In the genomic region with DNA sequence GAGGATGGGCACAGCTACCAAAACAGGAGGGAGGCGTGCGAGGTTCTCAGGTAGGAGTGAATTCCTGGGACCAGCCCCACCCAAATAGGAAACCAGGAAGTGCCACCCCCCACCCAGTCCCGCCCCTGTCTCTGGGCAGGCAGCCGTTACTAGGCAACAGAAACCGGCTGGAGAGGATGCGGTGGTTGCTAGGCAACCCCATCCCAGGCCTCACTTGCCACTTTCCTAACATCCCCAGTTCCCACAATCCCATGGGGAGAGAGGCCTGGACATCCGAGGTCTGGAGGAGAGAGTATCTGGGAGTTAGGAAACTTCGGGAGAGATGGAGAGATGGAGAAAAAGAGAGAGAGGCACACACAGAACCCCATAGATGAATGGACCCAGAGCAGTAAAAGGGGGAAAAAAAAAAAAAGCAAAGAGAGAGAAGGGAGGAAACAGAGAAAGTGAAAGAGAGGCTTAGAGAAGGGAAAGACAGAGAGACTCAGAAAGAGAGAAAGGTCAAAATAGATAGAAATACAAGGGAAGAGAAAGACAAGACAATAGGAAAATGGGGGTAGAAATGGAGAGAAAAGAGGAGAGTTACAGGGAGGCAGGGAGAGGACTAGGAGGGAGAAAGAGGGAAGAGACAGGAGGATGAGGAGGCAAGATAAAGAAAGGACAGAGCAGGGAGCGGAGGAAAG, we compare ENCODE assay signal across 10 cellular contexts. TPM values are rescaled to one million over a fixed set of nuclear protein-coding genes. Genes with fewer than 3 reads are reported as not detected.
A peak's percentile ranks its signal among the peaks of the same experiment; 100 is the strongest.
DNase-seq lines count a peak whose midpoint lies in the region; ATAC-seq and TF ChIP-seq lines count a peak whose summit lies in the region.
"Had no signal": no experiment of that assay in that cellular context is flagged by ENCODE, and none has a peak within 500 bp of the region (broad histone marks: within the 10 kb centered on the region; RNA-seq: fewer than 3 reads in every experiment).

No MANE protein-coding gene starts in this region.

- TF ChIP-seq CTCF in Caco-2 (IDR thresholded peaks at IDR 0.05; ENCODE audit: insufficient read depth in 1 of 2, low read depth in 1 of 2, low read length in 1 of 2, severe bottlenecking in 1 of 2, unreplicated experiment in 1 of 2) (no peak), left ventricle myocardium inferior (IDR thresholded peaks at IDR 0.05; ENCODE audit: borderline replicate concordance) (no peak), MCF 10A (IDR thresholded peaks at IDR 0.05; ENCODE audit: unreplicated experiment) (no peak)

- CTCF ChIA-PET in Caco-2 (lab: Charles Lee) (no interaction called here), HEK293T (lab: Yijun Ruan, JAX) (no interaction called here), MCF 10A (lab: Yijun Ruan, JAX) (interaction anchor here (1.6 kb wide), 1 partner anchor 42 kb away, joined by 3 read pairs; no protein-coding TSS in a partner anchor)

- no peak overlapping the region for H3K4me3 Mint-ChIP-seq in Caco-2 (ENCODE audit: unreplicated experiment)
- H3K4me3 Mint-ChIP-seq in MCF 10A (ENCODE audit: unreplicated experiment) = no peak overlapping the region
- H3K4me3 Mint-ChIP-seq: brain had no signal

- in situ Hi-C loops in SK-MEL-5 (cut with HindIII; ENCODE audit: low pct_unique_long_range_greater_than_20kb, low sequenced_read_pairs) = no loop called here

- H3K4me3 ChIP-seq in Caco-2 (ENCODE audit: low read depth, low read length) (no peak overlapping the region), left ventricle myocardium inferior (no peak overlapping the region)

- H3K27ac Mint-ChIP-seq in Caco-2 (ENCODE audit: unreplicated experiment) (no peak overlapping the region), MCF 10A (ENCODE audit: low read depth, unreplicated experiment) (no peak overlapping the region)

- POLR2A ChIA-PET in Caco-2 (lab: Charles Lee) = no interaction called here
- POLR2A ChIA-PET in HEK293T (lab: Yijun Ruan, JAX) = interaction anchor here (1.2 to 1.5 kb wide), 2 partner anchors 8 to 10 kb away, joined by 4 to 8 read pairs; a partner anchor contains a TSS
- POLR2A ChIA-PET in MCF 10A (lab: Yijun Ruan, JAX) = interaction anchor here (2.3 kb wide), 1 partner anchor 10 kb away, joined by 10 read pairs; a partner anchor contains a TSS

- H3K4me1 Mint-ChIP-seq in Caco-2 (ENCODE audit: low read depth, unreplicated experiment) (no peaks in the 10 kb centered on the region), MCF 10A (ENCODE audit: insufficient read depth, unreplicated experiment) (no peaks in the 10 kb centered on the region)

- H3K36me3 Mint-ChIP-seq in Caco-2 (ENCODE audit: insufficient read depth, unreplicated experiment) (no peaks in the 10 kb centered on the region), MCF 10A (ENCODE audit: insufficient read depth, unreplicated experiment) (peaks cover 6% of the 10 kb centered on the region)

- DNase-seq in Caco-2 = peak; percentile 49 to 68
- DNase-seq in HEK293T (ENCODE audit: extremely low spot score) = peak; percentile 62
- peak; percentile 85 for DNase-seq in SK-MEL-5 (ENCODE audit: low read depth, low spot score)
- peak; percentile 75 for DNase-seq in iPS-NIHi7 (ENCODE audit: extremely low spot score)
- DNase-seq in left ventricle myocardium inferior = no peak
- DNase-seq in MCF 10A (ENCODE audit: unreplicated experiment) = no peak
- DNase-seq: T-helper 9 cell had no signal

- no peaks in the 10 kb centered on the region for H3K9me3 Mint-ChIP-seq in Caco-2 (ENCODE audit: unreplicated experiment)
- H3K9me3 Mint-ChIP-seq in MCF 10A (ENCODE audit: unreplicated experiment) = no peaks in the 10 kb centered on the region
- H3K9me3 Mint-ChIP-seq: brain had no signal

- H3K9me3 ChIP-seq in Caco-2 (no peaks in the 10 kb centered on the region), left ventricle myocardium inferior (replicated peaks) (no peaks in the 10 kb centered on the region)

- H3K27me3 ChIP-seq in Caco-2 (replicated peaks; ENCODE audit: control insufficient read depth, insufficient read depth, low read length) = no peaks in the 10 kb centered on the region; the same call in 1 of the 2 replicates
- peaks cover 56% of the 10 kb centered on the region for H3K27me3 ChIP-seq in left ventricle myocardium inferior (ENCODE audit: low read depth)

- ATAC-seq in HG03025 (IDR thresholded peaks at IDR 0.05; ENCODE audit: low FRiP score, unreplicated experiment) (no peak), GM21717 (IDR thresholded peaks at IDR 0.05; ENCODE audit: unreplicated experiment) (no peak)

- no peaks in the 10 kb centered on the region for H3K36me3 ChIP-seq in Caco-2 (ENCODE audit: control insufficient read depth, insufficient read depth, low read length)
- H3K36me3 ChIP-seq in left ventricle myocardium inferior = no peaks in the 10 kb centered on the region

- H3K27ac ChIP-seq in left ventricle myocardium inferior (replicated peaks) = no peak overlapping the region

- intact Hi-C loops in Caco-2 (cut with micrococcal nuclease; ENCODE audit: unreplicated experiment) = no loop called here
- intact Hi-C loops in left ventricle myocardium inferior (cut with micrococcal nuclease) = no loop called here
- intact Hi-C loops in MCF 10A (cut with micrococcal nuclease) = no loop called here

- no TSS peak for BruUV-seq in Caco-2 (replicated peaks; lab: Mats Ljungman, UMichigan)
- no TSS peak for BruUV-seq in MCF 10A (replicated peaks; lab: Mats Ljungman, UMichigan)

- H3K27me3 Mint-ChIP-seq in Caco-2 (ENCODE audit: insufficient read depth, unreplicated experiment) (peaks cover 7% of the 10 kb centered on the region), MCF 10A (ENCODE audit: insufficient read depth, unreplicated experiment) (no peaks in the 10 kb centered on the region)
- H3K27me3 Mint-ChIP-seq: brain had no signal

- no peaks in the 10 kb centered on the region for H3K4me1 ChIP-seq in Caco-2
- peaks cover 12% of the 10 kb centered on the region for H3K4me1 ChIP-seq in left ventricle myocardium inferior

TF ChIP-seq in HEK293T, 16 proteins besides CTCF, POLR2A, EP300 and RAD21:
- TF ChIP-seq ELF4 (IDR thresholded peaks at IDR 0.05) = no peak
- TF ChIP-seq L3MBTL2 (conservative IDR thresholded peaks at IDR 0.05) = no peak
- TF ChIP-seq FOXK2 (IDR thresholded peaks at IDR 0.05) = no peak
- no peak for TF ChIP-seq CTBP1 (IDR thresholded peaks at IDR 0.05; ENCODE audit: borderline replicate concordance)
TF ChIP-seq in HEK293T: peak in this region for 0.

RNA-seq across cellular contexts. Expression of a gene that starts 3.8 kb away (rescaled TPM):
- total RNA-seq in Caco-2 (2022) (0.30 and 0.48 TPM in 2 replicates), left ventricle myocardium inferior (2.1 TPM), MCF 10A (2022) (1.6 and 1.8 TPM in 2 replicates)
- not detected in 2 replicates for total RNA-seq in SK-MEL-5 (2014; rRNA removed; shearing (Covaris generic))
- 0.21 and 0.90 TPM in 2 replicates for polyA plus RNA-seq in SK-MEL-5 (2015; cell fraction: cytosol; rRNA removed)
- 1.2 TPM in 2 replicates for polyA plus RNA-seq in SK-MEL-5 (2015; cell fraction: nucleus; rRNA removed)

RNA-seq across cellular contexts. Expression of a gene that starts 9.8 kb away (rescaled TPM):
- total RNA-seq in Caco-2 (2022) (22.4 and 22.7 TPM in 2 replicates), left ventricle myocardium inferior (7.1 TPM), MCF 10A (2022) (12.2 and 13.5 TPM in 2 replicates)
- 11.9 and 13.8 TPM in 2 replicates for total RNA-seq in SK-MEL-5 (2014; rRNA removed; shearing (Covaris generic))
- 22.1 and 22.3 TPM in 2 replicates for polyA plus RNA-seq in SK-MEL-5 (2015; cell fraction: cytosol; rRNA removed)
- polyA plus RNA-seq in SK-MEL-5 (2015; cell fraction: nucleus; rRNA removed) = 4.5 and 9.5 TPM in 2 replicates

Comparison
In these comparisons a context has a peak if more than half of its experiments do, and no peak if none do; other contexts are left out.
1. DNase-seq: peak in Caco-2 (2 of 2), HEK293T (single experiment), SK-MEL-5 (single experiment) and iPS-NIHi7 (single experiment); none in left ventricle myocardium inferior (single experiment) and MCF 10A (single experiment).